ENCODE assay signal across 21 cellular contexts in the genomic region with DNA sequence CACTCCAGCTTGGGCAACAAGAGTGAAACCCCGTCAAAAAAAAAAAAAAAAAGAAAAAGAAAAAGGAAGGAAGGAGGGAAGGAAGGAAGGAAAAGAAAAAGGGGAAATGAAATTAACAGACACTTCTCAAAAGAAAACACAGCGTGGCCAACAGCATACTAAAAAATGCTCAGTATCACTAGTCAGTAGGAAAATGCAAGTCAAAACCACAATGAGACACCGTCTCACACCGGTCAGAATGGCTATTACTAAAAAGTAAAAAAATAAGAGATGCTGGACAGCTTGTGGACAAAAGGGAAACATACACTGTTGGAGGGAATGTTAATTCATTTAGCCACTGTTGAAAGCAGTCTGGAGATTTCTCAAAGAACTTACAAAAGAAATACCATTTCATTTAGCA.
DNase-seq lines count a peak whose midpoint lies in the region; ATAC-seq and TF ChIP-seq lines count a peak whose summit lies in the region.
"Had no signal": no experiment of that assay in that cellular context is flagged by ENCODE, and none has a peak within 500 bp of the region (broad histone marks: within the 10 kb centered on the region; RNA-seq: fewer than 3 reads in every experiment).

No MANE protein-coding gene starts in this region.

- no peaks in the 10 kb centered on the region for H3K9me2 ChIP-seq in SU-DHL-6 (replicated peaks; ENCODE audit: insufficient read depth, low read length)
- no peaks in the 10 kb centered on the region for H3K9me2 ChIP-seq in OCI-LY7 (ENCODE audit: insufficient read depth, low read length)

- H2AFZ ChIP-seq in SU-DHL-6 (ENCODE audit: low read depth, low read length, severe bottlenecking) = no peak overlapping the region
- H2AFZ ChIP-seq in OCI-LY7 (ENCODE audit: low read length) = no peak overlapping the region

- TF ChIP-seq CTCF in SU-DHL-6 (IDR thresholded peaks at IDR 0.05; ENCODE audit: insufficient read depth, low read length, poor library complexity, severe bottlenecking) = no peak
- TF ChIP-seq CTCF in lower lobe of right lung (IDR thresholded peaks at IDR 0.05) = no peak
- no peak for TF ChIP-seq CTCF in type B pancreatic cell (conservative IDR thresholded peaks at IDR 0.05)
- no peak for TF ChIP-seq CTCF in OCI-LY7 (conservative IDR thresholded peaks at IDR 0.05; ENCODE audit: low read length)

- CTCF ChIA-PET in OCI-LY7 (lab: Charles Lee; ENCODE audit: unreplicated experiment) = no interaction called here

- BruUV-seq in OCI-LY7 (replicated peaks; lab: Mats Ljungman, UMichigan) = no TSS peak

- H4K20me1 ChIP-seq in SU-DHL-6 (ENCODE audit: low read depth, low read length) = no peaks in the 10 kb centered on the region
- H4K20me1 ChIP-seq in OCI-LY7 (ENCODE audit: insufficient read depth, low read length) = no peaks in the 10 kb centered on the region

- H3K4me3 Mint-ChIP-seq in type B pancreatic cell = no peak overlapping the region
- H3K4me3 Mint-ChIP-seq: CD4-positive, alpha-beta memory T cell; T-helper 1 cell treated with Interleukin-12 subunit alpha and Interleukin-12 subunit beta and Interleukin-4 antibody, amounts not matched to agents 30 μg/mL and 1 μg/mL, for 36 hours had no signal

- H3K4me1 ChIP-seq in lower lobe of right lung (no peaks in the 10 kb centered on the region), OCI-LY7 (ENCODE audit: insufficient read depth, low read length, poor library complexity, severe bottlenecking) (no peaks in the 10 kb centered on the region)
- H3K4me1 ChIP-seq: BE2C, HAP-1, SJCRH30 had no signal

- H3K36me3 ChIP-seq in SU-DHL-6 (ENCODE audit: low read length) = no peaks in the 10 kb centered on the region
- no peaks in the 10 kb centered on the region for H3K36me3 ChIP-seq in lower lobe of right lung
- no peaks in the 10 kb centered on the region for H3K36me3 ChIP-seq in OCI-LY7 (ENCODE audit: insufficient read depth, low read length)
- H3K36me3 ChIP-seq: BE2C, HAP-1, SJCRH30 had no signal

- no peaks in the 10 kb centered on the region for H3K36me3 Mint-ChIP-seq in type B pancreatic cell
- H3K36me3 Mint-ChIP-seq: CD4-positive, alpha-beta memory T cell had no signal

- no peak overlapping the region for H3K27ac Mint-ChIP-seq in type B pancreatic cell
- H3K27ac Mint-ChIP-seq: CD4-positive, alpha-beta memory T cell; T-helper 1 cell treated with Interleukin-12 subunit alpha and Interleukin-12 subunit beta and Interleukin-4 antibody, amounts not matched to agents 30 μg/mL and 1 μg/mL, for 36 hours had no signal

- H3K4me1 Mint-ChIP-seq in type B pancreatic cell (ENCODE audit: unreplicated experiment) = no peaks in the 10 kb centered on the region
- H3K4me1 Mint-ChIP-seq: CD4-positive, alpha-beta memory T cell had no signal

- H3K4me3 ChIP-seq in SU-DHL-6 (ENCODE audit: insufficient read depth, low read length, poor library complexity, severe bottlenecking) (no peak overlapping the region), lower lobe of right lung (no peak overlapping the region), OCI-LY7 (ENCODE audit: low read depth, low read length, poor library complexity, severe bottlenecking) (no peak overlapping the region)
- H3K4me3 ChIP-seq: HAP-1, SJCRH30 had no signal

- H3K4me2 ChIP-seq in SU-DHL-6 (ENCODE audit: low read depth, low read length, poor library complexity, severe bottlenecking) = peak overlapping the region; percentile 27
- H3K4me2 ChIP-seq in OCI-LY7 (ENCODE audit: low read length) = no peak overlapping the region

- no peaks in the 10 kb centered on the region for H3K9me3 Mint-ChIP-seq in type B pancreatic cell
- H3K9me3 Mint-ChIP-seq: T-helper 1 cell treated with Interleukin-12 subunit alpha and Interleukin-12 subunit beta and Interleukin-4 antibody, amounts not matched to agents 30 μg/mL and 1 μg/mL, for 36 hours had no signal

- H3K9me3 ChIP-seq in SU-DHL-6 (ENCODE audit: insufficient read depth, low read length) (no peaks in the 10 kb centered on the region), lower lobe of right lung (no peaks in the 10 kb centered on the region), OCI-LY7 (ENCODE audit: low read length) (no peaks in the 10 kb centered on the region)
- H3K9me3 ChIP-seq: BE2C, HAP-1, SJCRH30 had no signal

- H3K79me2 ChIP-seq in SU-DHL-6 (ENCODE audit: insufficient read depth, low read length) = no peaks in the 10 kb centered on the region
- no peaks in the 10 kb centered on the region for H3K79me2 ChIP-seq in OCI-LY7 (ENCODE audit: insufficient read depth, low read depth, low read length)

- H3K27ac ChIP-seq in SU-DHL-6 (ENCODE audit: low read depth, low read length) (no peak overlapping the region), lower lobe of right lung (no peak overlapping the region), OCI-LY7 (ENCODE audit: low read depth, low read length, poor library complexity, severe bottlenecking) (no peak overlapping the region)
- H3K27ac ChIP-seq: RWPE1, SJCRH30 had no signal

- no peaks in the 10 kb centered on the region for H3K27me3 Mint-ChIP-seq in type B pancreatic cell
- H3K27me3 Mint-ChIP-seq: CD4-positive, alpha-beta memory T cell had no signal

- intact Hi-C loops in lower lobe of right lung (cut with DNase I) (no loop called here), OCI-LY7 (cut with micrococcal nuclease; ENCODE audit: unreplicated experiment) (no loop called here)

- no peak for ATAC-seq in lower lobe of right lung

- no peak overlapping the region for H3K9ac ChIP-seq in SU-DHL-6 (ENCODE audit: low read length)

- peak; percentile 17 for DNase-seq in SIG-M5 treated with dmso at 0.1 percent for 504 hours (lab: John Stamatoyannopoulos, UW; ENCODE audit: unreplicated experiment)
- DNase-seq in SIG-M5 (lab: John Stamatoyannopoulos, UW) = no peak
- peak; percentile 76 for DNase-seq in MV-4-11 (lab: John Stamatoyannopoulos, UW)
- DNase-seq in lower lobe of right lung = no peak
- DNase-seq in type B pancreatic cell (ENCODE audit: extremely low spot score, unreplicated experiment) = no peak
- no peak for DNase-seq in OCI-LY7 (ENCODE audit: low spot score)
- DNase-seq: BE2C; Calu3; CD4-positive, alpha-beta memory T cell; DMS53; EL; NCI-H1436; NCI-H1930; NCI-H226; NCI-H524; NCI-H82; SJCRH30 had no signal

- POLR2A ChIA-PET in OCI-LY7 (lab: Charles Lee) = no interaction called here

- peaks cover 4% of the 10 kb centered on the region; the same call in 1 of the 2 replicates for H3F3A ChIP-seq in SU-DHL-6 (ENCODE audit: insufficient read depth)

- no peaks in the 10 kb centered on the region for H3K27me3 ChIP-seq in SU-DHL-6 (ENCODE audit: low read length)
- no peaks in the 10 kb centered on the region for H3K27me3 ChIP-seq in lower lobe of right lung (ENCODE audit: low read depth)
- H3K27me3 ChIP-seq: BE2C, SJCRH30 had no signal

Comparison
In these comparisons a context has a peak if more than half of its experiments do, and no peak if none do; other contexts are left out.
1. DNase-seq: peak in SIG-M5 treated with dmso at 0.1 percent for 504 hours (single experiment) and MV-4-11 (single experiment); none in SIG-M5 (single experiment), lower lobe of right lung (single experiment), type B pancreatic cell (single experiment) and OCI-LY7 (single experiment).